ENCODE assay signal across 7 cellular contexts in the genomic region with DNA sequence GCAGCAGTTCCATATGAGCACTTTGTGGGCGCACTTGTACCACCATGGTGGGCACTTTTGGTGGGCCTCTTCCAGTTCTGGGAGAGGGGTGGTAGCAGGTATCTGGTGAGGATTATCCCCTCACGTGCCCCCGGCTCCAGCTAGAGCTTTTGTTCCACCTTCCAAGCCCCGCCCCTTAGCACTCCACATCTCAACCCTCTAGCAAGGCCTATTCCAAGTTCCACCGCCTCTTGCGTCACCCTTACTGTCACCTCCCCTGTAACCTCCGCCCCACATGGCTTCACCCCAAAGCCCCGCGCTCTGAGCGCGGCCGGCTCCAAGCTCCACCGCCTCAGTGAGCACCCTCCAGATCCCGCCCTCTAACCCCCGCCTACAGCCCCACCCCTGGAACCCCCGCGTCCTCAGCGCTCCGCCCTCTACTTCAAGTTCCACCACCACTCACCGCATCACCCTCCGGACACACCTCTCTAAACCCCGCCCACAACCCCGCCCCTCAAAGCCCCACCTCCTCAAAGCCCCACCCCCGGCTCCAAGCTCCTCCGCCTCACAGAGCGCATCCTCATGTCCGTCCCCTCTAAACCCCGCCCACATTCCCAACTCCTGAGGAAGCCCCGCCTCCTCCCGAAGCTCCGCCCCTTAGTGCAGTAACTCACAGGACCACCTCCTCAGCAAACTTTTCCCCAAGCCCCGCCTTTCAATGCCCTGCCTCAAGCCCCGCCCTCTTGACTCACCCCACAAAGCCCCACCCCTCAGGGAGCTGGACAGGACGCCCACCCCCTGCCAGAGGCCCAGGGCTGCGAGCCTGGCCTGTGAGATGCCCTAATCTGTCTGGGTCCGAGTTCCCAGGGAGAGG. TPM values are rescaled to one million over a fixed set of nuclear protein-coding genes. Genes with fewer than 3 reads are reported as not detected.
DNase-seq lines count a peak whose midpoint lies in the region; ATAC-seq and TF ChIP-seq lines count a peak whose summit lies in the region.

No MANE protein-coding gene starts in this region.

- H3K9me3 ChIP-seq in HEK293 (ENCODE audit: control insufficient read depth, insufficient read depth, low read depth, low read length) = no peaks in the 10 kb centered on the region
- H3K9me3 ChIP-seq in Panc1 (ENCODE audit: control insufficient read depth, insufficient read depth, low read depth, low read length) = no peaks in the 10 kb centered on the region
- H3K9me3 ChIP-seq in adrenal gland (replicated peaks in 1 of 3) = no peaks in the 10 kb centered on the region
- H3K9me3 ChIP-seq in hepatocyte (ENCODE audit: low read depth) = no peaks in the 10 kb centered on the region

- BruUV-seq in Panc1 (replicated peaks; lab: Mats Ljungman, UMichigan) = no TSS peak

- H3K27ac ChIP-seq in HEK293 (ENCODE audit: extremely low read depth, low read depth, low read length) (no peak overlapping the region), Panc1 (ENCODE audit: low read length) (no peak overlapping the region), adrenal gland (peak overlapping the region in 2 of 5 donors; percentile 52 to 82), hepatocyte (no peak overlapping the region)

- DNase-seq in Panc1 (ENCODE audit: low read depth, low spot score) (no peak), adrenal gland (peak; percentile 79 to 91 (median 83)), hepatocyte (ENCODE audit: low spot score) (peak; percentile 80)
- peak; percentile 66 for DNase-seq in stimulated activated CD4-positive, alpha-beta T cell treated with anti-CD3 and anti-CD28 coated beads, Interleukin-15, amount 100 ng/mL, for 24 hours

- H3K4me1 ChIP-seq in HEK293 (ENCODE audit: control insufficient read depth, insufficient read depth, low read length) (no peaks in the 10 kb centered on the region), Panc1 (ENCODE audit: control insufficient read depth, insufficient read depth, low read length) (no peaks in the 10 kb centered on the region), adrenal gland (replicated peaks in 1 of 2) (peaks cover 0 to 8% of the 10 kb centered on the region in 2 donors), hepatocyte (ENCODE audit: insufficient read depth) (no peaks in the 10 kb centered on the region)

- no peak for TF ChIP-seq CTCF in HEK293 (tag by site-specific recombination; IDR thresholded peaks at IDR 0.05)
- no peak for TF ChIP-seq CTCF in Panc1 (IDR thresholded peaks at IDR 0.05)
- TF ChIP-seq CTCF in adrenal gland (IDR thresholded peaks at IDR 0.05) = no peak
- no peak for TF ChIP-seq CTCF in hepatocyte (IDR thresholded peaks at IDR 0.05; ENCODE audit: poor library complexity)

- peak; percentile 64 for ATAC-seq in Panc1
- ATAC-seq in HG03097 (IDR thresholded peaks at IDR 0.05; ENCODE audit: low FRiP score, unreplicated experiment) = no peak
- ATAC-seq in HG02970 (IDR thresholded peaks at IDR 0.05; ENCODE audit: low FRiP score, unreplicated experiment) = no peak

- H3K4me2 ChIP-seq in hepatocyte = peak overlapping the region; percentile 63

- intact Hi-C loops in Panc1 (cut with micrococcal nuclease; ENCODE audit: unreplicated experiment) = no loop called here
- intact Hi-C loops in adrenal gland (cut with DNase I) = no loop called here

- H3K36me3 ChIP-seq in HEK293 (ENCODE audit: control insufficient read depth in 2 of 2, insufficient read depth in 1 of 2, low read length in 2 of 2) = no peaks in the 10 kb centered on the region
- H3K36me3 ChIP-seq in Panc1 (ENCODE audit: control insufficient read depth, insufficient read depth, low read length) = no peaks in the 10 kb centered on the region
- no peaks in the 10 kb centered on the region for H3K36me3 ChIP-seq in adrenal gland (replicated peaks in 1 of 2)
- no peaks in the 10 kb centered on the region for H3K36me3 ChIP-seq in hepatocyte (replicated peaks; ENCODE audit: insufficient read depth, low read depth)

- no peaks in the 10 kb centered on the region for H3K79me2 ChIP-seq in hepatocyte

- POLR2A ChIA-PET in HEK293 (lab: Yijun Ruan, JAX) = no interaction called here
- POLR2A ChIA-PET in Panc1 (lab: Charles Lee) = interaction anchor here (0.6 kb wide), 1 partner anchor 59 kb away, joined by 3 read pairs; no protein-coding TSS in a partner anchor

- whole genome bisulfite sequencing in adrenal gland, 4 donors = 12 to 22% (median 14%) methylated on average over 23 to 36 of the region's 36 CpGs
- WGBS in hepatocyte (ENCODE audit: low lambda C conversion rate, missing lambda C conversion rate) = 25% methylated on average over 12 of the region's 36 CpGs

- H3K4me3 ChIP-seq in HEK293 (ENCODE audit: low read depth, low read length) = no peak overlapping the region
- no peak overlapping the region for H3K4me3 ChIP-seq in Panc1 (ENCODE audit: low read depth in 2 of 2, low read length in 2 of 2)
- peak overlapping the region in 1 of 4 donors; percentile 17 for H3K4me3 ChIP-seq in adrenal gland
- H3K4me3 ChIP-seq in hepatocyte = no peak overlapping the region

- no peaks in the 10 kb centered on the region for H4K20me1 ChIP-seq in hepatocyte (ENCODE audit: insufficient read depth, poor library complexity, severe bottlenecking)

- H3K27me3 ChIP-seq in Panc1 (ENCODE audit: control insufficient read depth, insufficient read depth, low read length) (no peaks in the 10 kb centered on the region), adrenal gland (no peaks in the 10 kb centered on the region), hepatocyte (peaks cover 3% of the 10 kb centered on the region)

- CTCF ChIA-PET in HEK293 (lab: Yijun Ruan, JAX) (interaction anchor here (1.5 kb wide), 1 partner anchor 15 kb away, joined by 8 read pairs; no protein-coding TSS in a partner anchor), Panc1 (lab: Charles Lee) (interaction anchor here (1.4 kb wide), 1 partner anchor 13 kb away, joined by 12 read pairs; no protein-coding TSS in a partner anchor)

- in situ Hi-C loops in Panc1 (cut with HindIII; ENCODE audit: low pct_unique_long_range_greater_than_20kb, low sequenced_read_pairs) = no loop called here

- no peaks in the 10 kb centered on the region for H3K9me2 ChIP-seq in hepatocyte (replicated peaks; ENCODE audit: insufficient read depth)

- TF ChIP-seq POLR2A in adrenal gland (IDR thresholded peaks at IDR 0.05) = no peak

- H2AFZ ChIP-seq in hepatocyte = no peak overlapping the region

TF ChIP-seq in HEK293, 187 proteins besides CTCF, POLR2A, EP300 and RAD21:
- TF ChIP-seq KLF9 (tag by site-specific recombination; IDR thresholded peaks at IDR 0.05; ENCODE audit: low read depth) = peak; percentile 66
- peak; percentile 26; the same call in 1 of the 2 replicates for TF ChIP-seq EGR2 (tag by site-specific recombination; IDR thresholded peaks at IDR 0.05; ENCODE audit: low read depth)
- peak; percentile 60 for TF ChIP-seq SP2 (tag by site-specific recombination; IDR thresholded peaks at IDR 0.05)
- TF ChIP-seq KLF8 (tag by site-specific recombination; IDR thresholded peaks at IDR 0.05) = peak; percentile 81
- TF ChIP-seq ZNF354C (tag by site-specific recombination; IDR thresholded peaks at IDR 0.05; ENCODE audit: borderline replicate concordance, low read depth) = no peak
- peak; percentile 84 for TF ChIP-seq SP3 (tag by site-specific recombination; IDR thresholded peaks at IDR 0.05)
- peak; percentile 82 for TF ChIP-seq KLF1 (tag by site-specific recombination; IDR thresholded peaks at IDR 0.05)
- no peak for TF ChIP-seq PATZ1 (tag by site-specific recombination; IDR thresholded peaks at IDR 0.05)

RNA-seq across cellular contexts. Expression of gene SCN4A, which starts 11.1 kb away (rescaled TPM):
- total RNA-seq in Panc1 (2021; ENCODE audit: unreplicated experiment) = 0.03 TPM
- polyA plus RNA-seq in Panc1 (2012; ENCODE audit: insufficient read length) = 0.12 TPM
- 1 to 10 TPM in 7 of 8 donors, under 1 TPM in 1; 0.30 to 4.2 (median 2.1) TPM for total RNA-seq in adrenal gland
- polyA plus RNA-seq in adrenal gland = 1 to 10 TPM in 2 of 3 donors, under 1 TPM in 1; 0.42 to 1.9 (median 1.4) TPM
- under 0.01 and 0.07 TPM in 2 replicates for total RNA-seq in hepatocyte
- not detected in 2 replicates for polyA plus RNA-seq in hepatocyte

RNA-seq across cellular contexts. Expression of gene CD79B, which starts 29.4 kb away (rescaled TPM):
- total RNA-seq in Panc1 (2021; ENCODE audit: unreplicated experiment) = not detected
- polyA plus RNA-seq in Panc1 (2012; ENCODE audit: insufficient read length) = not detected
- 1 to 10 TPM in 6 of 8 donors, under 1 TPM in 1, not detected in 1; 0.69 to 4.5 (median 2.1) TPM for total RNA-seq in adrenal gland
- 1 to 10 TPM; 1.7 to 3.0 (median 2.5) TPM for polyA plus RNA-seq in adrenal gland
- total RNA-seq in hepatocyte = 0.57 TPM in 1 of 2 replicates, not detected in the other
- polyA plus RNA-seq in hepatocyte = 1.2 TPM in 2 replicates

RNA-seq across cellular contexts. Expression of gene PRR29, which starts 36.6 kb away (rescaled TPM):
- total RNA-seq in Panc1 (2021; ENCODE audit: unreplicated experiment) = 0.10 TPM
- 0.18 TPM for polyA plus RNA-seq in Panc1 (2012; ENCODE audit: insufficient read length)
- total RNA-seq in adrenal gland = under 1 TPM in 6 of 8 donors, not detected in 2; 0.26 to 0.84 (median 0.54) TPM
- polyA plus RNA-seq in adrenal gland = under 1 TPM; 0.05 to 0.72 (median 0.71) TPM
- total RNA-seq in hepatocyte = 0.13 and 0.36 TPM in 2 replicates
- 0.62 and 1.4 TPM in 2 replicates for polyA plus RNA-seq in hepatocyte

RNA-seq across cellular contexts. Expression of gene GH1, which starts 42.9 kb away (rescaled TPM):
- total RNA-seq in Panc1 (2021; ENCODE audit: unreplicated experiment) (not detected), adrenal gland (not detected), hepatocyte (not detected in 2 replicates)
- not detected for polyA plus RNA-seq in Panc1 (2012; ENCODE audit: insufficient read length)
- polyA plus RNA-seq in adrenal gland (not detected), hepatocyte (not detected in 2 replicates)

RNA-seq across cellular contexts. Expression of gene CSHL1, which starts 50.5 kb away (rescaled TPM):
- not detected for total RNA-seq in Panc1 (2021; ENCODE audit: unreplicated experiment)
- polyA plus RNA-seq in Panc1 (2012; ENCODE audit: insufficient read length) = not detected
- not detected for total RNA-seq in adrenal gland
- polyA plus RNA-seq in adrenal gland = not detected
- total RNA-seq in hepatocyte = not detected in 2 replicates
- polyA plus RNA-seq in hepatocyte = not detected in 2 replicates
